In genomic region chr2:7127687-7128086, GRCh38 we compare ENCODE assay signal across 32 cellular contexts.
"Had no signal": no experiment of that assay in that cellular context is flagged by ENCODE, and none has a peak within 500 bp of the region (broad histone marks: within the 10 kb centered on the region; RNA-seq: fewer than 3 reads in every experiment).

No MANE protein-coding gene starts in this region.

- H3K9me3 ChIP-seq: MG63 had no signal

- H3K36me3 ChIP-seq: MG63 had no signal

- H3K4me3 ChIP-seq: MG63 had no signal

- DNase-seq: Karpas-422, Kasumi-1, MG63, MM.1S, MV-4-11, NCI-H1048, NCI-H1092, NCI-H1092 treated with DMSO at 0.1 percent for 48 hours, NCI-H1105, NCI-H1105 treated with DMSO at 0.1 percent for 48 hours, NCI-H1417, NCI-H1417 treated with DMSO at 0.1 percent for 48 hours, NCI-H1436, NCI-H1436 treated with DMSO at 0.1 percent for 48 hours, NCI-H1694, NCI-H1694 treated with DMSO at 0.1 percent for 48 hours, NCI-H187, NCI-H187 treated with DMSO at 0.1 percent for 48 hours, NCI-H1930, NCI-H2029, NCI-H2029 treated with DMSO at 0.1 percent for 48 hours, NCI-H2081, NCI-H2081 treated with DMSO at 0.1 percent for 48 hours, NCI-H2107, NCI-H2171, NCI-H2227 treated with DMSO at 0.1 percent for 48 hours, NCI-H226, NCI-H345, NCI-H446, NCI-H446 treated with DMSO at 0.1 percent for 48 hours, NCI-H510A, NCI-H510A treated with DMSO at 0.1 percent for 48 hours had no signal

- H3K27me3 ChIP-seq: MG63 had no signal
